In the genomic region with DNA sequence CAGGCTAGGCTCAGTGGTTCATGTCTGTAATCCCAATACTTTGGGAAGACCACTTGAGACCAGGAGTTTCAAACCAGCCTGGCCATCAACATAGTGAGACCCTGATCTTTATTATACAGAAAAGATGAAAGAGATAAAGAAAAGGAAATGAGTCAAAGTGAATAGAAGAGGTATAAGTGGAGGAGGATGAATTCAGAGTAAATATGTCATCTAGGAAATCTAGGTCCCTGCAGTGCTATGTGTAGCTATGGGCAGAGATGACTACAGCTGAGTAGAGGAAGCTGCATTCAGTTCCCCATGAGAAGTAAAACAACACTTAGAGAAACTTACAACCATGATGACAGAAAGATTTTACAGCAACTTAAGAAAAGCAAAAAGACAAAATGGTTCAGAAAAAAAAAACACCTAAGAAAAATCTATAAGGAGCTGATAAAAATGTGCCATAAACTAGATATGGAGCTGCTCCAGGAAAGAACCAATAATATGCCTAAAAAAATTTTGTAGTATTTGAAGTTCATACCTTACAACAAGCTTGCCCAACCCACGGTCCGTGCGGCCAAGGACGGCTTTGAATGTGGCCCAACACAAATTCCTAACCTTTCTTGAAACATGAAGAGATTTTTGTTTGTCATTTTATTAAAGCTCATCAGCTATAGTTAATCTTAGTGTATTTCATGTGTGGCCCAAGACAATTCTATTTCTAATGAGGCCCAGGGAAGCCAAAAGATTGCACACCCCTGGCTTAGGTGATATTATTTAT, we compare ENCODE assay signal across 16 cellular contexts. TPM values are rescaled to one million over a fixed set of nuclear protein-coding genes. Genes with fewer than 3 reads are reported as not detected.
"Had no signal": no experiment of that assay in that cellular context is flagged by ENCODE, and none has a peak within 500 bp of the region (broad histone marks: within the 10 kb centered on the region; RNA-seq: fewer than 3 reads in every experiment).

No MANE protein-coding gene starts in this region.

RNA-seq across cellular contexts. Expression of gene TRIM43, which starts 1.8 kb away (rescaled TPM):
- total RNA-seq: activated CD4-positive, alpha-beta memory T cell treated with anti-CD3 and anti-CD28 coated beads for 36 hours; activated CD4-positive, alpha-beta T cell treated with anti-CD3 and anti-CD28 coated beads, Interleukin-2, amount 10 ng/mL, durations not matched to agents 24 days and 14 days; activated CD8-positive, alpha-beta memory T cell treated with anti-CD3 and anti-CD28 coated beads for 36 hours; activated CD8-positive, alpha-beta T cell treated with anti-CD3 and anti-CD28 coated beads for 36 hours; activated naive CD4-positive, alpha-beta T cell treated with anti-CD3 and anti-CD28 coated beads, Interleukin-2, amount 50 U/mL, for 72 hours; activated naive CD8-positive, alpha-beta T cell treated with anti-CD3 and anti-CD28 coated beads for 36 hours; activated T-helper 1 cell treated with anti-CD3 and anti-CD28 coated beads, Interleukin-12 subunit alpha, Interleukin-12 subunit beta, Interleukin-2, Interleukin-4 antibody, amounts not matched to agents 30 ng/mL and 10 ng/mL and 1 ng/mL, durations not matched to agents 14 hours and 24 hours and 36 hours; adrenal gland; aorta; body of pancreas; breast epithelium; cardiac septum; T-cell; T-helper 1 cell treated with Interleukin-12 subunit alpha and Interleukin-12 subunit beta and Interleukin-4 antibody, amounts not matched to agents 30 ng/mL and 1 ng/mL, for 36 hours; T-helper 17 cell; WTC11 had no signal
